ENCODE assay signal across 1 cellular context in genomic region chr7:102042016-102042656, GRCh38.
TF ChIP-seq lines count a peak whose summit lies in the region.

No MANE protein-coding gene starts in this region.

TF ChIP-seq in SK-N-SH, 30 proteins besides CTCF, POLR2A, EP300 and RAD21 (continued from another document):
- no peak for TF ChIP-seq FOXM1 (IDR thresholded peaks at IDR 0.05; ENCODE audit: low read depth)
- no peak for TF ChIP-seq GABPA (IDR thresholded peaks at IDR 0.05; ENCODE audit: low read depth)
